In the genomic region with DNA sequence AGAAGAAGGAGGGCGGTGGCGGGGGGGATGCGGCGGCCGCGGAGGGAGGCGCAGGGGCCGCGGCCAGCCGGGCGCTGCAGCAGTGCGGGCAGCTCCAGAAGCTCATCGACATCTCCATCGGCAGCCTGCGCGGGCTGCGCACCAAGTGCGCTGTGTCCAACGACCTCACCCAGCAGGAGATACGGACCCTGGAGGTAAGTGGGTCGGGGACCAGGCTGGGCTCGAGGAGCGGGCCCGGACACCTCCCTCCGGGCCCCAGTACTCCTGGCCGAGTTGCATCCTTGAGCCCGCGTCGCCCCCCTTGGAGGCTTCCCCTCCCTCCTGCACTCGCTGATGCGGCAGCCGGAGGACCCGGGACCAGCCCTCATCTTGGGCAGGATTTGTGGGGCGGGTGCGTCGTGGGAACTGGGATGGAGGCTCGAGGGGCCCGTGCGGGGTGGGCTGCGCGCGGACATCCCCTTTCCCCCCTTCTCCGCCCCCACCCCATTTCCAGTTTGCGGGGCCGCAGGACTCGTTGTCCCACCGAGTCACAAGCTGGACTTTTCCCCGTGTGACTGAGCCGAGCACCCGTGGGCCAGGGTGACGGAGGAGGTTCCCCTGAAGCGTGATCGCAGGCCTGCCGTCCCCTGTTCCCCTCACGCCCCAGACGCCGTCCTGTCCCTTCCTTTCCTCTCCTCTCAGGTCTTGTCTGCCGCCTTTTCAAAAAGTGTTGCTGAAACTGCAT, we compare ENCODE assay signal across 8 cellular contexts. TPM values are rescaled to one million over a fixed set of nuclear protein-coding genes. Genes with fewer than 3 reads are reported as not detected.
DNase-seq lines count a peak whose midpoint lies in the region; ATAC-seq and TF ChIP-seq lines count a peak whose summit lies in the region.

No MANE protein-coding gene starts in this region.

- no peaks in the 10 kb centered on the region for H3K27me3 Mint-ChIP-seq in CD4-positive, alpha-beta T cell

- no peak overlapping the region for H3K27ac ChIP-seq in CD4-positive, alpha-beta T cell (ENCODE audit: low read depth, low read length)
- H3K27ac ChIP-seq in HL-60 (replicated peaks) (peak overlapping the region; percentile 24), suprapubic skin (peak overlapping the region; percentile 83)

- no peaks in the 10 kb centered on the region for H3K27me3 ChIP-seq in CD4-positive, alpha-beta T cell (ENCODE audit: control insufficient read depth, insufficient read depth, low read length)
- H3K27me3 ChIP-seq in HL-60 (ENCODE audit: insufficient read depth, poor library complexity, severe bottlenecking), result no peaks in the 10 kb centered on the region
- no peaks in the 10 kb centered on the region for H3K27me3 ChIP-seq in suprapubic skin

- no peaks in the 10 kb centered on the region for H3K9me3 Mint-ChIP-seq in CD4-positive, alpha-beta T cell

- peak overlapping the region; percentile 87 for H3K4me3 Mint-ChIP-seq in CD4-positive, alpha-beta T cell

- no peak for TF ChIP-seq POLR2A in suprapubic skin (IDR thresholded peaks at IDR 0.05)

- H3K4me3 ChIP-seq in HL-60 (replicated peaks; ENCODE audit: insufficient read depth, low read length) (peak overlapping the region; percentile 77), suprapubic skin (peak overlapping the region; percentile 94)

- H3K36me3 Mint-ChIP-seq in CD4-positive, alpha-beta T cell (ENCODE audit: low read depth), result no peaks in the 10 kb centered on the region

- no peak for TF ChIP-seq EP300 in suprapubic skin (IDR thresholded peaks at IDR 0.05)

- POLR2A ChIA-PET in CD4-positive, alpha-beta T cell (lab: Charles Lee), result interaction anchor here (1.3 to 3.9 kb wide), 6 partner anchors 11 to 436 kb away, joined by 3 to 29 read pairs (median 14); a partner anchor contains a TSS

- peak overlapping the region; percentile 60 for H3K27ac Mint-ChIP-seq in CD4-positive, alpha-beta T cell

- no peak for TF ChIP-seq CTCF in CD4-positive, alpha-beta T cell (IDR thresholded peaks at IDR 0.05)
- TF ChIP-seq CTCF in HL-60 (IDR thresholded peaks at IDR 0.05; ENCODE audit: insufficient read depth, low read length) (no peak), suprapubic skin (IDR thresholded peaks at IDR 0.05) (no peak)

- CTCF ChIA-PET in CD4-positive, alpha-beta T cell (lab: Charles Lee), result interaction anchor here (0.9 to 2.9 kb wide), 10 partner anchors 10 to 162 kb away, joined by 3 to 31 read pairs (median 5); no protein-coding TSS in a partner anchor

- no peak for DNase-seq in CD4-positive, alpha-beta T cell
- DNase-seq in HL-60 (ENCODE audit: low read depth in 1 of 2, low spot score in 1 of 2) (peak in 1 of 2 experiments; percentile 10), astrocyte of the hippocampus (ENCODE audit: low read depth, low spot score) (peak; percentile 34), left colon (peak; percentile 36 to 41), suprapubic skin (ENCODE audit: low spot score in 2 of 2) (no peak), HUDEP-2 (lab: John Stamatoyannopoulos, UW; ENCODE audit: unreplicated experiment in 76 of 76) (no peak), mesenteric fat pad (ENCODE audit: low spot score) (no peak), occipital lobe (lab: John Stamatoyannopoulos, UW) (no peak)

- under 1% methylated on average over 47 of the region's 58 CpGs for WGBS in suprapubic skin

- H3K36me3 ChIP-seq in suprapubic skin, result no peaks in the 10 kb centered on the region

- no peak for ATAC-seq in CD4-positive, alpha-beta T cell (ENCODE audit: poor library complexity)
- ATAC-seq in left colon, result no peak

- H3K4me1 ChIP-seq in suprapubic skin, result peaks cover 57% of the 10 kb centered on the region

- H3K4me1 Mint-ChIP-seq in CD4-positive, alpha-beta T cell (ENCODE audit: low read depth), result peaks cover 20% of the 10 kb centered on the region

- H3K9me3 ChIP-seq in CD4-positive, alpha-beta T cell (ENCODE audit: control insufficient read depth, low read length), result no peaks in the 10 kb centered on the region
- no peaks in the 10 kb centered on the region for H3K9me3 ChIP-seq in suprapubic skin

- intact Hi-C loops in CD4-positive, alpha-beta T cell (cut with DNase I, micrococcal nuclease), result loop anchor here (1.0 to 10.0 kb wide), 5 partner anchors 16 to 438 kb away; a partner anchor contains a TSS
- intact Hi-C loops in left colon (cut with DNase I, micrococcal nuclease), result loop anchor here in 1 of 2 donors (10.0 kb wide), 1 partner anchor 138 kb away; no protein-coding TSS in a partner anchor

RNA-seq across cellular contexts. Expression of a gene that starts 0.6 kb away (rescaled TPM):
- total RNA-seq in CD4-positive, alpha-beta T cell, result 10 to 100 TPM; 19.4 to 25.3 TPM
- total RNA-seq in left colon (10 to 100 TPM; 19.0 to 29.1 TPM), suprapubic skin (10 to 100 TPM; 38.1 to 54.0 (median 49.5) TPM), mesenteric fat pad (38.9 TPM), occipital lobe (15.3 TPM)

Comparison
In these comparisons a context has a peak if more than half of its experiments do, and no peak if none do; other contexts are left out.
1. DNase-seq: peak in astrocyte of the hippocampus (single experiment) and left colon (2 of 2); none in CD4-positive, alpha-beta T cell (0 of 10), suprapubic skin (0 of 2), HUDEP-2 (0 of 76), mesenteric fat pad (single experiment) and occipital lobe (single experiment).